1 cellular context compared by ENCODE assay signal in the genomic region with DNA sequence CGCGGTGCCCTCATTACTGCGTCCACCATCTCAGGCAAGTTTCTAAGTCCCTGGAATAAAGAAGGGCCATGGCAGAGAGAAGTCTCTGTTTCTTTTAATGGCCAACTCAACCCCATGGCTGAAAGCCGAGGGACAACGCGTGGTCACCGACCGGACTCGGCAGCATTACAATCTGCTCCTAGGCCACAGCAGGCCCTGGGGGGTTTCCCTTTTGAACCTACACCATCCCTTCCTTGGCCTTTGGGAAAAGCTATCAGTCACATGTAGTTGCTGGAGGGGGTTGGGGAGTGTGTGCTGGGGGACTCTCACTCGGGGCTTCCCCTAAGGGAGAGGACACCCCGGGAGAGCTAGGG.
TF ChIP-seq lines count a peak whose summit lies in the region.

No MANE protein-coding gene starts in this region.

TF ChIP-seq in HCT116, 20 proteins besides CTCF, POLR2A, EP300 and RAD21:
- TF ChIP-seq ELF1 (IDR thresholded peaks at IDR 0.05; ENCODE audit: borderline replicate concordance, low read depth), result no peak
- TF ChIP-seq CBX3 (IDR thresholded peaks at IDR 0.05; ENCODE audit: low read depth), result no peak
- no peak for TF ChIP-seq ZNF274 (IDR thresholded peaks at IDR 0.05; ENCODE audit: low read depth, low read length)
- TF ChIP-seq SIN3A (IDR thresholded peaks at IDR 0.05; ENCODE audit: low read depth), result no peak
- TF ChIP-seq EZH2 (IDR thresholded peaks at IDR 0.05), result no peak
- TF ChIP-seq, protein P1, sequence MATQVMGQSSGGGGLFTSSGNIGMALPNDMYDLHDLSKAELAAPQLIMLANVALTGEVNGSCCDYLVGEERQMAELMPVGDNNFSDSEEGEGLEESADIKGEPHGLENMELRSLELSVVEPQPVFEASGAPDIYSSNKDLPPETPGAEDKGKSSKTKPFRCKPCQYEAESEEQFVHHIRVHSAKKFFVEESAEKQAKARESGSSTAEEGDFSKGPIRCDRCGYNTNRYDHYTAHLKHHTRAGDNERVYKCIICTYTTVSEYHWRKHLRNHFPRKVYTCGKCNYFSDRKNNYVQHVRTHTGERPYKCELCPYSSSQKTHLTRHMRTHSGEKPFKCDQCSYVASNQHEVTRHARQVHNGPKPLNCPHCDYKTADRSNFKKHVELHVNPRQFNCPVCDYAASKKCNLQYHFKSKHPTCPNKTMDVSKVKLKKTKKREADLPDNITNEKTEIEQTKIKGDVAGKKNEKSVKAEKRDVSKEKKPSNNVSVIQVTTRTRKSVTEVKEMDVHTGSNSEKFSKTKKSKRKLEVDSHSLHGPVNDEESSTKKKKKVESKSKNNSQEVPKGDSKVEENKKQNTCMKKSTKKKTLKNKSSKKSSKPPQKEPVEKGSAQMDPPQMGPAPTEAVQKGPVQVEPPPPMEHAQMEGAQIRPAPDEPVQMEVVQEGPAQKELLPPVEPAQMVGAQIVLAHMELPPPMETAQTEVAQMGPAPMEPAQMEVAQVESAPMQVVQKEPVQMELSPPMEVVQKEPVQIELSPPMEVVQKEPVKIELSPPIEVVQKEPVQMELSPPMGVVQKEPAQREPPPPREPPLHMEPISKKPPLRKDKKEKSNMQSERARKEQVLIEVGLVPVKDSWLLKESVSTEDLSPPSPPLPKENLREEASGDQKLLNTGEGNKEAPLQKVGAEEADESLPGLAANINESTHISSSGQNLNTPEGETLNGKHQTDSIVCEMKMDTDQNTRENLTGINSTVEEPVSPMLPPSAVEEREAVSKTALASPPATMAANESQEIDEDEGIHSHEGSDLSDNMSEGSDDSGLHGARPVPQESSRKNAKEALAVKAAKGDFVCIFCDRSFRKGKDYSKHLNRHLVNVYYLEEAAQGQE (IDR thresholded peaks at IDR 0.05; ENCODE audit: low read depth), result no peak
- TF ChIP-seq, protein P2, sequence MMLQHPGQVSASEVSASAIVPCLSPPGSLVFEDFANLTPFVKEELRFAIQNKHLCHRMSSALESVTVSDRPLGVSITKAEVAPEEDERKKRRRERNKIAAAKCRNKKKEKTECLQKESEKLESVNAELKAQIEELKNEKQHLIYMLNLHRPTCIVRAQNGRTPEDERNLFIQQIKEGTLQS (IDR thresholded peaks at IDR 0.05), result no peak
- TF ChIP-seq FOSL1 (IDR thresholded peaks at IDR 0.05; ENCODE audit: low read depth), result no peak
- no peak; the same call in 1 of the 2 replicates for TF ChIP-seq ZFX (IDR thresholded peaks at IDR 0.05)
- TF ChIP-seq, protein P3, sequence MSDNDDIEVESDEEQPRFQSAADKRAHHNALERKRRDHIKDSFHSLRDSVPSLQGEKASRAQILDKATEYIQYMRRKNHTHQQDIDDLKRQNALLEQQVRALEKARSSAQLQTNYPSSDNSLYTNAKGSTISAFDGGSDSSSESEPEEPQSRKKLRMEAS (IDR thresholded peaks at IDR 0.05), result no peak
- TF ChIP-seq, protein P4, sequence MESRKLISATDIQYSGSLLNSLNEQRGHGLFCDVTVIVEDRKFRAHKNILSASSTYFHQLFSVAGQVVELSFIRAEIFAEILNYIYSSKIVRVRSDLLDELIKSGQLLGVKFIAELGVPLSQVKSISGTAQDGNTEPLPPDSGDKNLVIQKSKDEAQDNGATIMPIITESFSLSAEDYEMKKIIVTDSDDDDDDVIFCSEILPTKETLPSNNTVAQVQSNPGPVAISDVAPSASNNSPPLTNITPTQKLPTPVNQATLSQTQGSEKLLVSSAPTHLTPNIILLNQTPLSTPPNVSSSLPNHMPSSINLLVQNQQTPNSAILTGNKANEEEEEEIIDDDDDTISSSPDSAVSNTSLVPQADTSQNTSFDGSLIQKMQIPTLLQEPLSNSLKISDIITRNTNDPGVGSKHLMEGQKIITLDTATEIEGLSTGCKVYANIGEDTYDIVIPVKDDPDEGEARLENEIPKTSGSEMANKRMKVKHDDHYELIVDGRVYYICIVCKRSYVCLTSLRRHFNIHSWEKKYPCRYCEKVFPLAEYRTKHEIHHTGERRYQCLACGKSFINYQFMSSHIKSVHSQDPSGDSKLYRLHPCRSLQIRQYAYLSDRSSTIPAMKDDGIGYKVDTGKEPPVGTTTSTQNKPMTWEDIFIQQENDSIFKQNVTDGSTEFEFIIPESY (IDR thresholded peaks at IDR 0.05; ENCODE audit: extremely low read depth, insufficient replicate concordance, low read length), result no peak
- TF ChIP-seq YY1 (IDR thresholded peaks at IDR 0.05; ENCODE audit: extremely low read depth, insufficient replicate concordance, low read depth, low read length), result no peak
- no peak for TF ChIP-seq TCF7L2 (IDR thresholded peaks at IDR 0.05; ENCODE audit: borderline replicate concordance, extremely low read depth, insufficient read depth, insufficient read length)
- no peak for TF ChIP-seq JUND (IDR thresholded peaks at IDR 0.05)
- no peak for TF ChIP-seq POLR2AphosphoS5 (IDR thresholded peaks at IDR 0.05; ENCODE audit: low read depth, low read length)
- TF ChIP-seq CEBPB (IDR thresholded peaks at IDR 0.05; ENCODE audit: low read depth), result no peak
- TF ChIP-seq SP1 (IDR thresholded peaks at IDR 0.05; ENCODE audit: low read depth), result no peak
